ENCODE assay signal across 15 cellular contexts in the genomic region with DNA sequence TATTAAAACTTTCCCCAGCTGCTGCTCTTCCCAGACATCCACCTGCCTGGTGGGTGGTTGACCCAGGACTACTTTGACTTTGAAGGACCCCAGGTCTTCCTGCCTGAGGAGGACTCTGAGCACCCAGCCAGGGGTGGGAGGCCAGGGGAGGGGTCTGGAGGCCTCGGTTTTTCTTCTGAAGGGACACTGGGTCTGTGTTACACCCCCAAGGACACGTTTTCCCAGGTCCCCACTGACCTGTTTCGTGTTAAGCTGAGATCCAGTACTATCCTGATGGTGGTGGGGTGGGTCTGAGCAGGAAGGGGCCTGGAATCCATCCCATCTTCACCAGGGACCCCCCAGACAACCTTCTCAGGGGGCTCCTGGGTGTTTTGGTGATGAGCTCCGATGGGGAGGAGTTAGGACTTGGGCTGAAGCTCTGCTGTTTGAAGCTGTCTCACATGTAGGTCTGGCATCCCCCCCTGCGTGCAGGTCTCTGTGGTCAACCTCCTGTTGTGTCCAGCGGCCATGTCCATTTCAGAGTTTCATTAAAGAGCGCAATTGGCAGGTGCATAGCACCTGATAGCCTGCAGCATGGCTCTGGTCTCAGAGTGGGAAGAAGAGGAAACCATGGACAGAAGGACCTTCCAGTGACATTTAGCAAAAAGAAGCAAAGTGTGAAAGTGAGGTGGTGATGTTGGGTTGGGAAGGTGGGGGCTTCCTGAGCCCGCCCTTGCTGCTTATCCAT. TPM values are rescaled to one million over a fixed set of nuclear protein-coding genes. Genes with fewer than 3 reads are reported as not detected.
A peak's percentile ranks its signal among the peaks of the same experiment; 100 is the strongest.
DNase-seq lines count a peak whose midpoint lies in the region; ATAC-seq and TF ChIP-seq lines count a peak whose summit lies in the region.
"Had no signal": no experiment of that assay in that cellular context is flagged by ENCODE, and none has a peak within 500 bp of the region (broad histone marks: within the 10 kb centered on the region; RNA-seq: fewer than 3 reads in every experiment).

No MANE protein-coding gene starts in this region.

- no peak for TF ChIP-seq CTCF in coronary artery (IDR thresholded peaks at IDR 0.05)

- peaks cover 6% of the 10 kb centered on the region for H3K4me1 Mint-ChIP-seq in stimulated activated effector memory CD8-positive, alpha-beta T cell treated with anti-CD3 and anti-CD28 coated beads, Interleukin-12 subunit alpha, Interleukin-12 subunit beta, amount 100 ng/mL, for 72 hours
- peaks cover 5 to 9% of the 10 kb centered on the region in 2 donors for H3K4me1 Mint-ChIP-seq in stimulated activated naive B cell treated with anti-CD40 and anti-IgM and Interleukin-4, amounts not matched to agents 10 μg/mL and 1 μg/mL and 100 μg/mL, for 72 hours

- peaks cover 5 to 58% of the 10 kb centered on the region in 2 donors for H3K27me3 Mint-ChIP-seq in stimulated activated naive B cell treated with anti-CD40 and anti-IgM and Interleukin-4, amounts not matched to agents 10 μg/mL and 1 μg/mL and 100 μg/mL, for 72 hours

- no peak overlapping the region for H3K4me3 Mint-ChIP-seq in stimulated activated effector memory CD8-positive, alpha-beta T cell treated with anti-CD3 and anti-CD28 coated beads, Interleukin-12 subunit alpha, Interleukin-12 subunit beta, amount 100 ng/mL, for 72 hours
- H3K4me3 Mint-ChIP-seq in stimulated activated naive B cell treated with anti-CD40 and anti-IgM and Interleukin-4, amounts not matched to agents 10 μg/mL and 1 μg/mL and 100 μg/mL, for 72 hours: no peak overlapping the region
- H3K4me3 Mint-ChIP-seq: CD4-positive, CD25-positive, alpha-beta regulatory T cell; GM23338; HFFc6 had no signal

- H3K9me3 Mint-ChIP-seq in stimulated activated effector memory CD8-positive, alpha-beta T cell treated with anti-CD3 and anti-CD28 coated beads, Interleukin-12 subunit alpha, Interleukin-12 subunit beta, amount 100 ng/mL, for 72 hours: peaks cover 3% of the 10 kb centered on the region
- H3K9me3 Mint-ChIP-seq in stimulated activated naive B cell treated with anti-CD40 and anti-IgM and Interleukin-4, amounts not matched to agents 10 μg/mL and 1 μg/mL and 100 μg/mL, for 72 hours: peaks cover 4 to 5% of the 10 kb centered on the region in 2 donors
- H3K9me3 Mint-ChIP-seq: GM23338 had no signal

- no peak overlapping the region for H3K27ac Mint-ChIP-seq in stimulated activated effector memory CD8-positive, alpha-beta T cell treated with anti-CD3 and anti-CD28 coated beads, Interleukin-12 subunit alpha, Interleukin-12 subunit beta, amount 100 ng/mL, for 72 hours
- H3K27ac Mint-ChIP-seq in stimulated activated naive B cell treated with anti-CD40 and anti-IgM and Interleukin-4, amounts not matched to agents 10 μg/mL and 1 μg/mL and 100 μg/mL, for 72 hours: no peak overlapping the region
- H3K27ac Mint-ChIP-seq: CD4-positive, CD25-positive, alpha-beta regulatory T cell; GM23338; HFFc6 had no signal

- H3K4me3 ChIP-seq in coronary artery: no peak overlapping the region
- H3K4me3 ChIP-seq: GM23338 had no signal

- no peak overlapping the region for H3K27ac ChIP-seq in coronary artery

- peak; percentile 58 for DNase-seq in coronary artery (ENCODE audit: low spot score)
- peak; percentile 73 for DNase-seq in mesenteric fat pad (ENCODE audit: low spot score)
- peak in 1 of 2 donors; percentile 30 for DNase-seq in stimulated activated effector memory CD8-positive, alpha-beta T cell treated with anti-CD3 and anti-CD28 coated beads, Interleukin-12 subunit alpha, Interleukin-12 subunit beta, amount 100 ng/mL, for 72 hours (ENCODE audit: low spot score in 2 of 2)
- no peak for DNase-seq in stimulated activated naive B cell treated with anti-CD40 and anti-IgM and Interleukin-4, amounts not matched to agents 10 μg/mL and 1 μg/mL and 100 μg/mL, for 72 hours
- DNase-seq in T-helper 1 cell: no peak
- DNase-seq: ACHN; BE2C; C1 segment of cervical spinal cord; Caco-2; CD4-positive, CD25-positive, alpha-beta regulatory T cell; HFFc6; IMR-90 had no signal

- H3K36me3 Mint-ChIP-seq in stimulated activated effector memory CD8-positive, alpha-beta T cell treated with anti-CD3 and anti-CD28 coated beads, Interleukin-12 subunit alpha, Interleukin-12 subunit beta, amount 100 ng/mL, for 72 hours: no peaks in the 10 kb centered on the region
- peaks cover 0 to 2% of the 10 kb centered on the region in 2 donors for H3K36me3 Mint-ChIP-seq in stimulated activated naive B cell treated with anti-CD40 and anti-IgM and Interleukin-4, amounts not matched to agents 10 μg/mL and 1 μg/mL and 100 μg/mL, for 72 hours
- H3K36me3 Mint-ChIP-seq: CD4-positive, CD25-positive, alpha-beta regulatory T cell had no signal

- ATAC-seq in stimulated activated effector memory CD8-positive, alpha-beta T cell treated with anti-CD3 and anti-CD28 coated beads, Interleukin-12 subunit alpha, Interleukin-12 subunit beta, amount 100 ng/mL, for 72 hours: peak; percentile 29
- ATAC-seq in stimulated activated naive B cell treated with anti-CD40 and anti-IgM and Interleukin-4, amounts not matched to agents 10 μg/mL and 1 μg/mL and 100 μg/mL, for 72 hours (replicated peaks): no peak
- ATAC-seq in GM21737 (IDR thresholded peaks at IDR 0.05; ENCODE audit: unreplicated experiment): no peak
- ATAC-seq: GM23338, HCT116 had no signal

RNA-seq across cellular contexts. Expression of a gene that starts 3.5 kb away (rescaled TPM):
- total RNA-seq in mesenteric fat pad: 0.48 TPM

Comparison
In these comparisons a context has a peak if more than half of its experiments do, and no peak if none do; other contexts are left out.
1. DNase-seq: peak in coronary artery (single experiment) and mesenteric fat pad (single experiment); none in stimulated activated naive B cell treated with anti-CD40 and anti-IgM and Interleukin-4, amounts not matched to agents 10 μg/mL and 1 μg/mL and 100 μg/mL, for 72 hours (single experiment) and T-helper 1 cell (0 of 5).